ENCODE assay signal across 12 cellular contexts in the genomic region with DNA sequence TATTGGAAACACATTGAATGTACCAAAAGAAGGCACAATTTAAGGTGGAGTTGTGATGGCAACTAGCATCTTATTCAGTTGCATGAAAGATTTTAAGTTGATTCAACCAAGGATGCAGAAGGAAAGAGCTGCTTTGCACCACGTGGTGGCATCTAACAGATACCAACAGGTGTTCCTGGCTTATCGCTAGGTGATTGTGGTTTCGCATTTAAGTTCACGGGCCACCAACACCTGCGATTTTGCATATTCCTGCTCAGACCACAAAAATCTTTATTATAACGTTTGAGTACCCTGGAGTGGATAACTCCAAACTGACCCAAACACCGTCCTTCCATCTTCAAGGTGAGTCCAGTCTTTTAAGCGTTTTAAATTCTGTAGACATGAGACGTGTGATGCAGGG. TPM values are rescaled to one million over a fixed set of nuclear protein-coding genes. Genes with fewer than 3 reads are reported as not detected.
DNase-seq lines count a peak whose midpoint lies in the region; ATAC-seq lines count a peak whose summit lies in the region.
"Had no signal": no experiment of that assay in that cellular context is flagged by ENCODE, and none has a peak within 500 bp of the region (broad histone marks: within the 10 kb centered on the region; RNA-seq: fewer than 3 reads in every experiment).

No MANE protein-coding gene starts in this region.

- H3K9me3 Mint-ChIP-seq in activated CD4-positive, alpha-beta T cell treated with anti-CD3 and anti-CD28 coated beads for 36 hours (ENCODE audit: low read depth): peaks cover 19% of the 10 kb centered on the region
- H3K9me3 Mint-ChIP-seq in activated CD8-positive, alpha-beta memory T cell treated with anti-CD3 and anti-CD28 coated beads, Interleukin-2, amount 10 ng/mL, durations not matched to agents 7 days and 5 days (ENCODE audit: low read depth): no peaks in the 10 kb centered on the region

- no peak overlapping the region for H3K4me3 ChIP-seq in muscle layer of duodenum (ENCODE audit: low read depth in 1 of 2, low read length in 2 of 2)
- H3K4me3 ChIP-seq: SK-N-MC, upper lobe of left lung had no signal

- H3K36me3 ChIP-seq in muscle layer of duodenum (ENCODE audit: control insufficient read depth in 1 of 2, insufficient read depth in 2 of 2, low read length in 2 of 2): no peaks in the 10 kb centered on the region
- H3K36me3 ChIP-seq: upper lobe of left lung had no signal

- peaks cover 57% of the 10 kb centered on the region for H3K4me1 Mint-ChIP-seq in activated CD4-positive, alpha-beta T cell treated with anti-CD3 and anti-CD28 coated beads for 36 hours
- peaks cover 25% of the 10 kb centered on the region for H3K4me1 Mint-ChIP-seq in activated CD8-positive, alpha-beta memory T cell treated with anti-CD3 and anti-CD28 coated beads, Interleukin-2, amount 10 ng/mL, durations not matched to agents 7 days and 5 days

- CTCF ChIA-PET in activated CD4-positive, alpha-beta T cell treated with anti-CD3 and anti-CD28 coated beads for 36 hours (lab: Charles Lee): no interaction called here
- CTCF ChIA-PET in activated CD8-positive, alpha-beta memory T cell treated with anti-CD3 and anti-CD28 coated beads, Interleukin-2, amount 10 ng/mL, durations not matched to agents 7 days and 5 days (lab: Charles Lee): no interaction called here

- peak overlapping the region; percentile 7 for H3K27ac ChIP-seq in muscle layer of duodenum (ENCODE audit: low read length)
- H3K27ac ChIP-seq: SK-N-MC, upper lobe of left lung had no signal

- peaks cover 0 to 4% of the 10 kb centered on the region in 2 donors for H3K9me3 ChIP-seq in muscle layer of duodenum (ENCODE audit: control insufficient read depth in 1 of 2, low read length in 2 of 2)
- H3K9me3 ChIP-seq: upper lobe of left lung had no signal

- no peak for ATAC-seq in activated CD4-positive, alpha-beta T cell treated with anti-CD3 and anti-CD28 coated beads for 36 hours
- peak; percentile 84 for ATAC-seq in GM21723 (IDR thresholded peaks at IDR 0.05; ENCODE audit: unreplicated experiment)
- peak; percentile 70 for ATAC-seq in HG03460 (IDR thresholded peaks at IDR 0.05; ENCODE audit: unreplicated experiment)
- ATAC-seq in activated CD8-positive, alpha-beta memory T cell treated with anti-CD3 and anti-CD28 coated beads, Interleukin-2, amount 10 ng/mL, durations not matched to agents 7 days and 5 days: no peak

- H3K36me3 Mint-ChIP-seq in activated CD4-positive, alpha-beta T cell treated with anti-CD3 and anti-CD28 coated beads for 36 hours (ENCODE audit: low read depth): peaks cover 5% of the 10 kb centered on the region
- peaks cover 6% of the 10 kb centered on the region for H3K36me3 Mint-ChIP-seq in activated CD8-positive, alpha-beta memory T cell treated with anti-CD3 and anti-CD28 coated beads, Interleukin-2, amount 10 ng/mL, durations not matched to agents 7 days and 5 days

- peak overlapping the region; percentile 56 for H3K27ac Mint-ChIP-seq in activated CD4-positive, alpha-beta T cell treated with anti-CD3 and anti-CD28 coated beads for 36 hours
- no peak overlapping the region for H3K27ac Mint-ChIP-seq in activated CD8-positive, alpha-beta memory T cell treated with anti-CD3 and anti-CD28 coated beads, Interleukin-2, amount 10 ng/mL, durations not matched to agents 7 days and 5 days

- no peaks in the 10 kb centered on the region for H3K27me3 Mint-ChIP-seq in activated CD4-positive, alpha-beta T cell treated with anti-CD3 and anti-CD28 coated beads for 36 hours
- H3K27me3 Mint-ChIP-seq in activated CD8-positive, alpha-beta memory T cell treated with anti-CD3 and anti-CD28 coated beads, Interleukin-2, amount 10 ng/mL, durations not matched to agents 7 days and 5 days: no peaks in the 10 kb centered on the region
- H3K27me3 Mint-ChIP-seq: activated naive CD8-positive, alpha-beta T cell treated with anti-CD3 and anti-CD28 coated beads, Interleukin-2, amount 10 ng/mL, durations not matched to agents 7 days and 5 days had no signal

- H3K4me1 ChIP-seq in muscle layer of duodenum (ENCODE audit: control insufficient read depth in 1 of 2, insufficient read depth in 2 of 2, low read length in 2 of 2): no peaks in the 10 kb centered on the region
- H3K4me1 ChIP-seq: upper lobe of left lung had no signal

- no peaks in the 10 kb centered on the region for H3K27me3 ChIP-seq in muscle layer of duodenum (ENCODE audit: low read depth, low read length)
- H3K27me3 ChIP-seq: upper lobe of left lung had no signal

- POLR2A ChIA-PET in activated CD4-positive, alpha-beta T cell treated with anti-CD3 and anti-CD28 coated beads for 36 hours (lab: Charles Lee): interaction anchor here (0.8 kb wide), 1 partner anchor 39 kb away, joined by 3 read pairs; no protein-coding TSS in a partner anchor

- peak; percentile 27 for DNase-seq in activated CD4-positive, alpha-beta T cell treated with anti-CD3 and anti-CD28 coated beads for 36 hours
- no peak for DNase-seq in activated CD4-positive, alpha-beta T cell treated with anti-CD3 and anti-CD28 coated beads, Interleukin-2, amount 50 U/mL, for 48 hours
- no peak for DNase-seq in activated CD8-positive, alpha-beta memory T cell treated with anti-CD3 and anti-CD28 coated beads, Interleukin-2, amount 10 ng/mL, durations not matched to agents 7 days and 5 days
- DNase-seq in NCI-H1092 treated with DMSO at 0.1 percent for 48 hours (lab: John Stamatoyannopoulos, UW) (no peak), A172 (ENCODE audit: low spot score) (no peak)
- DNase-seq: 8988T; activated naive CD8-positive, alpha-beta T cell treated with anti-CD3 and anti-CD28 coated beads, Interleukin-2, amount 10 ng/mL, durations not matched to agents 7 days and 5 days; upper lobe of left lung had no signal

- intact Hi-C loops in activated CD4-positive, alpha-beta T cell treated with anti-CD3 and anti-CD28 coated beads for 36 hours (cut with DNase I, micrococcal nuclease): no loop called here

- H3K4me3 Mint-ChIP-seq in activated CD4-positive, alpha-beta T cell treated with anti-CD3 and anti-CD28 coated beads for 36 hours: no peak overlapping the region
- H3K4me3 Mint-ChIP-seq in activated CD8-positive, alpha-beta memory T cell treated with anti-CD3 and anti-CD28 coated beads, Interleukin-2, amount 10 ng/mL, durations not matched to agents 7 days and 5 days: no peak overlapping the region
- H3K4me3 Mint-ChIP-seq: activated naive CD8-positive, alpha-beta T cell treated with anti-CD3 and anti-CD28 coated beads, Interleukin-2, amount 10 ng/mL, durations not matched to agents 7 days and 5 days had no signal

RNA-seq across cellular contexts. Expression of gene RGCC, which starts 45.3 kb away (rescaled TPM):
- 100 to 1,000 TPM; 134 to 146 TPM for total RNA-seq in activated CD4-positive, alpha-beta T cell treated with anti-CD3 and anti-CD28 coated beads for 36 hours
- total RNA-seq in activated CD8-positive, alpha-beta memory T cell treated with anti-CD3 and anti-CD28 coated beads, Interleukin-2, amount 10 ng/mL, durations not matched to agents 7 days and 5 days: 10 to 100 TPM; 25.5 to 34.7 TPM
- total RNA-seq in A172 (2014; rRNA removed; shearing (Covaris generic)): not detected in 2 replicates

Comparison
In these comparisons a context has a peak if more than half of its experiments do, and no peak if none do; other contexts are left out.
1. ATAC-seq: peak in GM21723 (single experiment) and HG03460 (single experiment); none in activated CD4-positive, alpha-beta T cell treated with anti-CD3 and anti-CD28 coated beads for 36 hours (single experiment) and activated CD8-positive, alpha-beta memory T cell treated with anti-CD3 and anti-CD28 coated beads, Interleukin-2, amount 10 ng/mL, durations not matched to agents 7 days and 5 days (single experiment).
2. RNA of gene RGCC, which starts 45.3 kb away (total RNA-seq): 134 to 146 TPM in activated CD4-positive, alpha-beta T cell treated with anti-CD3 and anti-CD28 coated beads for 36 hours and 25.5 to 34.7 TPM in activated CD8-positive, alpha-beta memory T cell treated with anti-CD3 and anti-CD28 coated beads, Interleukin-2, amount 10 ng/mL, durations not matched to agents 7 days and 5 days; not detected in A172; every median in the first group is over 10 times any median in the second.